8 cellular contexts compared by ENCODE assay signal in genomic region chr4:971670-972500, GRCh38. TPM values are rescaled to one million over a fixed set of nuclear protein-coding genes. Genes with fewer than 3 reads are reported as not detected.
DNase-seq lines count a peak whose midpoint lies in the region; ATAC-seq and TF ChIP-seq lines count a peak whose summit lies in the region.

No MANE protein-coding gene starts in this region.

- peak overlapping the region; percentile 79 to 99 (median 94) for H3K4me3 ChIP-seq in BLaER1 treated with 17β-estradiol and CSF1 and Interleukin-3, amounts not matched to agents 10 nM and 100 nM
- H3K4me3 ChIP-seq in dorsolateral prefrontal cortex: peak overlapping the region in 58 of 59 donors; percentile 43 to 91 (median 78)
- peak overlapping the region; percentile 81 for H3K4me3 ChIP-seq in neural cell (ENCODE audit: low read length)

- peaks cover under 1 to 33% (median 14%) of the 10 kb centered on the region in 11 experiments; a peak in 13 of 22 replicates for H3K36me3 ChIP-seq in BLaER1 treated with 17β-estradiol and CSF1 and Interleukin-3, amounts not matched to agents 10 nM and 100 nM
- H3K36me3 ChIP-seq in neural cell (ENCODE audit: insufficient read depth, low read length): no peaks in the 10 kb centered on the region

- peak; percentile 49 for DNase-seq in LoVo (ENCODE audit: low spot score)
- no peak for DNase-seq in dorsolateral prefrontal cortex
- DNase-seq in NCI-H226: no peak
- no peak for DNase-seq in COLO829 (ENCODE audit: low spot score)

- H2AFZ ChIP-seq in neural cell (ENCODE audit: low read depth, low read length): no peak overlapping the region

- H3F3A ChIP-seq in neural cell (ENCODE audit: insufficient read depth, low read length, poor library complexity, severe bottlenecking): no peaks in the 10 kb centered on the region

- ATAC-seq in HG03442 (IDR thresholded peaks at IDR 0.05; ENCODE audit: unreplicated experiment): no peak
- no peak for ATAC-seq in GM18520 (IDR thresholded peaks at IDR 0.05; ENCODE audit: unreplicated experiment)

- peaks cover 6 to 17% (median 15%) of the 10 kb centered on the region in 11 experiments; a peak in 20 of 22 replicates for H3K9me3 ChIP-seq in BLaER1 treated with 17β-estradiol and CSF1 and Interleukin-3, amounts not matched to agents 10 nM and 100 nM (replicated peaks in 1 of 11)
- H3K9me3 ChIP-seq in neural cell (ENCODE audit: low read length): no peaks in the 10 kb centered on the region

- H3K9ac ChIP-seq in BLaER1 treated with 17β-estradiol and CSF1 and Interleukin-3, amounts not matched to agents 10 nM and 100 nM: peak overlapping the region; percentile 80 to 93 (median 88)
- peak overlapping the region; percentile 76 for H3K9ac ChIP-seq in neural cell (ENCODE audit: low read length)

- H3K9me2 ChIP-seq in neural cell (ENCODE audit: insufficient read depth, low read length): no peaks in the 10 kb centered on the region

- TF ChIP-seq CTCF in dorsolateral prefrontal cortex (IDR thresholded peaks at IDR 0.05 in 54 of 56, conservative IDR thresholded peaks at IDR 0.05 in 2 of 56; ENCODE audit: low read depth in 1 of 56, partially characterized antibody in 56 of 56) (no peak), neural cell (IDR thresholded peaks at IDR 0.05; ENCODE audit: poor library complexity, severe bottlenecking) (no peak)

- TF ChIP-seq RAD21 in neural cell (conservative IDR thresholded peaks at IDR 0.05): no peak

- no peaks in the 10 kb centered on the region for H3K79me2 ChIP-seq in neural cell (replicated peaks; ENCODE audit: insufficient read depth, low read length)

- peaks cover 29 to 47% (median 37%) of the 10 kb centered on the region in 10 experiments for H3K4me1 ChIP-seq in BLaER1 treated with 17β-estradiol and CSF1 and Interleukin-3, amounts not matched to agents 10 nM and 100 nM

- TF ChIP-seq EP300 in neural cell (conservative IDR thresholded peaks at IDR 0.05; ENCODE audit: poor library complexity, severe bottlenecking): no peak

- peak overlapping the region in 6 of 11 experiments; percentile 73 to 81 (median 76); a peak in 7 of 22 replicates for H3K27ac ChIP-seq in BLaER1 treated with 17β-estradiol and CSF1 and Interleukin-3, amounts not matched to agents 10 nM and 100 nM
- peak overlapping the region in 4 of 59 donors; percentile 53 to 68 (median 59) for H3K27ac ChIP-seq in dorsolateral prefrontal cortex
- no peak overlapping the region for H3K27ac ChIP-seq in neural cell (ENCODE audit: low read length)

- intact Hi-C loops in dorsolateral prefrontal cortex (cut with DNase I): loop anchor here (5.0 kb wide), 1 partner anchor 40 kb away; the partner anchor contains the start of genes GAK (in 2 of the 2) and TMEM175 (in 2 of the 2)

- peak overlapping the region; percentile 92 to 100 (median 100) for H3K4me2 ChIP-seq in BLaER1 treated with 17β-estradiol and CSF1 and Interleukin-3, amounts not matched to agents 10 nM and 100 nM
- peak overlapping the region; percentile 55 for H3K4me2 ChIP-seq in neural cell (ENCODE audit: low read length)

- peaks cover 25 to 55% (median 45%) of the 10 kb centered on the region in 11 experiments for H4K20me1 ChIP-seq in BLaER1 treated with 17β-estradiol and CSF1 and Interleukin-3, amounts not matched to agents 10 nM and 100 nM
- H4K20me1 ChIP-seq in neural cell (ENCODE audit: insufficient read depth): no peaks in the 10 kb centered on the region

- H3K27me3 ChIP-seq in BLaER1 treated with 17β-estradiol and CSF1 and Interleukin-3, amounts not matched to agents 10 nM and 100 nM: no peaks in the 10 kb centered on the region
- no peaks in the 10 kb centered on the region for H3K27me3 ChIP-seq in dorsolateral prefrontal cortex
- peaks cover 8% of the 10 kb centered on the region for H3K27me3 ChIP-seq in neural cell (ENCODE audit: insufficient read depth, low read depth, low read length)

TF ChIP-seq in neural cell, 6 proteins besides CTCF, POLR2A, EP300 and RAD21:
- TF ChIP-seq REST (IDR thresholded peaks at IDR 0.05; ENCODE audit: borderline replicate concordance) (no peak), TAF1 (IDR thresholded peaks at IDR 0.05; ENCODE audit: low read depth) (no peak), POLR2AphosphoS5 (IDR thresholded peaks at IDR 0.05) (no peak), EZH2 (IDR thresholded peaks at IDR 0.05; ENCODE audit: borderline replicate concordance, insufficient read depth, low read length, poor library complexity, severe bottlenecking) (no peak), SMC3 (conservative IDR thresholded peaks at IDR 0.05; ENCODE audit: poor library complexity) (no peak), MXI1 (conservative IDR thresholded peaks at IDR 0.05; ENCODE audit: poor library complexity, severe bottlenecking) (no peak)

RNA-seq across cellular contexts. Expression of gene DGKQ, which starts 1.5 kb away (rescaled TPM):
- 10 to 100 TPM; 13.3 to 31.8 (median 23.2) TPM for total RNA-seq in dorsolateral prefrontal cortex
- 32.4 and 46.0 TPM in 2 replicates for polyA plus RNA-seq in neural cell
- 18.9 and 20.5 TPM in 2 replicates for polyA minus RNA-seq in neural cell

RNA-seq across cellular contexts. Expression of gene IDUA, which starts 15.0 kb away (rescaled TPM):
- total RNA-seq in dorsolateral prefrontal cortex: 10 to 100 TPM; 25.5 to 80.1 (median 43.3) TPM
- 11.8 and 12.7 TPM in 2 replicates for polyA plus RNA-seq in neural cell
- polyA minus RNA-seq in neural cell: 12.4 and 13.1 TPM in 2 replicates

RNA-seq across cellular contexts. Expression of gene SLC26A1, which starts 21.3 kb away (rescaled TPM):
- 1 to 10 TPM in 104 of 120 experiments, under 1 TPM in 16; 0.53 to 4.6 (median 1.6) TPM for total RNA-seq in dorsolateral prefrontal cortex
- polyA plus RNA-seq in neural cell: 0.12 and 1.1 TPM in 2 replicates
- polyA minus RNA-seq in neural cell: 0.49 and 0.69 TPM in 2 replicates

RNA-seq across cellular contexts. Expression of gene FGFRL1, which starts 39.5 kb away (rescaled TPM):
- 100 to 1,000 TPM in 1 of 120 experiments, 10 to 100 TPM in 119; 18.7 to 109 (median 38.4) TPM for total RNA-seq in dorsolateral prefrontal cortex
- 0.97 and 3.3 TPM in 2 replicates for polyA plus RNA-seq in neural cell
- polyA minus RNA-seq in neural cell: 0.46 and 0.73 TPM in 2 replicates

RNA-seq across cellular contexts. Expression of gene TMEM175, which starts 39.6 kb away (rescaled TPM):
- 100 to 1,000 TPM in 3 of 120 experiments, 10 to 100 TPM in 117; 25.9 to 119 (median 61.7) TPM for total RNA-seq in dorsolateral prefrontal cortex
- 36.9 and 38.0 TPM in 2 replicates for polyA plus RNA-seq in neural cell
- polyA minus RNA-seq in neural cell: 19.0 and 20.4 TPM in 2 replicates
